1 cellular context compared by ENCODE assay signal in the genomic region with DNA sequence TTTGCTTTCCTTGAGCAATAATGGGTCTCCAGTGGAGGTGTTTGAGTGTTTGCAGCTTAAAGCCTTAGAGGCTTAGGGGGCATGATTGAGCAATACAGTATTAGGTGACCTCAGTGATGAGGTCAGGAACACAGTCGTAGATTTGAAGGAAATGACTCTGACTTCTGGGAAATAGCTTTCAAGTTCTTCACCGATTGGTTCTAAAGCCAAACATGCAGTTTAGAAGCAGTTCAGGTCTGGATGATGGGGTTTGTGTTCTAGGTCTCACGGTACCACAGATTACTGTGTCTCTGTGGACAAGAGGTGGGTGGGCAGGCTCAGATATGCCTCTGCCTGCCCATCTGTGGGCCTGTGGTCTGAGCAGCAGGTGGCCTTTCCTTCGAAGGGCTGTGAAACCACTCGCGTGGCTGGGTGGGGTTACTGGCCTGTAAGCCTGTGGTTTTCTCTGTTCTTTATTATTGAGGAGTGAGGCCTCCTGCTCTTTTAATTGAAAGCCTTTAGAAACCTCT.
TF ChIP-seq lines count a peak whose summit lies in the region.

No MANE protein-coding gene starts in this region.

TF ChIP-seq in endothelial cell of umbilical vein, 7 proteins besides CTCF, POLR2A, EP300 and RAD21 (continued from another document):
- TF ChIP-seq EZH2 (IDR thresholded peaks at IDR 0.05; ENCODE audit: borderline replicate concordance, low read depth, low read length, severe bottlenecking) (no peak), FOS (IDR thresholded peaks at IDR 0.05; ENCODE audit: borderline replicate concordance, insufficient read depth, low read length) (peak; percentile 44), GATA2 (IDR thresholded peaks at IDR 0.05; ENCODE audit: insufficient read depth, insufficient read length, low read depth, low read length) (no peak)
- TF ChIP-seq, protein P1, sequence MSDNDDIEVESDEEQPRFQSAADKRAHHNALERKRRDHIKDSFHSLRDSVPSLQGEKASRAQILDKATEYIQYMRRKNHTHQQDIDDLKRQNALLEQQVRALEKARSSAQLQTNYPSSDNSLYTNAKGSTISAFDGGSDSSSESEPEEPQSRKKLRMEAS (IDR thresholded peaks at IDR 0.05; ENCODE audit: insufficient read depth, insufficient read length), result no peak
